Comparison of ENCODE assay signal across 8 cellular contexts in the genomic region with DNA sequence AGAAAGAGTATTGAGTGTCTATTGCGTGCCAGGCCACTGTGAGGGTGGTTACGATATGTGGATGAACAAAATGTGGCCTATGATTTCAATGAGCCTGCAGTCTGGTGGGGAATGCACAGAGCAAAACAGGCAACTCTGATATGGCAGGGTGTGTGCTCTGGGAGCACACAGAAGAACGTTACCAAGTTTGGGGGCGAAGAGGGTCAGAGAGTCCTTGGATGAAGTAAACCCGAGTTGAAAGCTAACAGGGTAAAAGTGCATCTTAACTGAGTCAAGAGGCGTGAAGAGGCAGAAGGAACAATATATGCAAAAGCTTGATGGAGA. TPM values are rescaled to one million over a fixed set of nuclear protein-coding genes. Genes with fewer than 3 reads are reported as not detected.
DNase-seq lines count a peak whose midpoint lies in the region; ATAC-seq and TF ChIP-seq lines count a peak whose summit lies in the region.

No MANE protein-coding gene starts in this region.

- intact Hi-C loops in activated CD8-positive, alpha-beta T cell treated with anti-CD3 and anti-CD28 coated beads for 36 hours (cut with micrococcal nuclease): loop anchor here (2.0 to 10.0 kb wide), 3 partner anchors 47 to 205 kb away; a partner anchor contains a TSS
- intact Hi-C loops in stomach (cut with DNase I; ENCODE audit: low total_unique reads): no loop called here

- WGBS in iPS DF 6.9 (ENCODE audit: insufficient coverage, insufficient read length): no CpG with 5 or more reads among the region's 6 CpGs
- WGBS in stomach, 5 donors: 21 to 42% (median 29%) methylated on average over 6 of the region's 6 CpGs

- H3K27me3 Mint-ChIP-seq in activated CD8-positive, alpha-beta T cell treated with anti-CD3 and anti-CD28 coated beads for 36 hours: no peaks in the 10 kb centered on the region

- TF ChIP-seq POLR2A in stomach (IDR thresholded peaks at IDR 0.05): no peak

- no peak overlapping the region for H3K27ac ChIP-seq in iPS DF 6.9 (ENCODE audit: low read length)
- H3K27ac ChIP-seq in stomach: peak overlapping the region; percentile 85 to 97 (median 95)

- no peak for TF ChIP-seq EP300 in stomach (IDR thresholded peaks at IDR 0.05)

- no peak for TF ChIP-seq CTCF in activated CD8-positive, alpha-beta T cell treated with anti-CD3 and anti-CD28 coated beads for 36 hours (IDR thresholded peaks at IDR 0.05)
- no peak for TF ChIP-seq CTCF in stomach (IDR thresholded peaks at IDR 0.05)

- peaks cover 19% of the 10 kb centered on the region for H3K36me3 Mint-ChIP-seq in activated CD8-positive, alpha-beta T cell treated with anti-CD3 and anti-CD28 coated beads for 36 hours (ENCODE audit: low read depth)

- H3K27ac Mint-ChIP-seq in activated CD8-positive, alpha-beta T cell treated with anti-CD3 and anti-CD28 coated beads for 36 hours: peak overlapping the region; percentile 99

- peak; percentile 0 for ATAC-seq in activated CD8-positive, alpha-beta T cell treated with anti-CD3 and anti-CD28 coated beads for 36 hours

- peaks cover 24% of the 10 kb centered on the region for H3K4me1 Mint-ChIP-seq in activated CD8-positive, alpha-beta T cell treated with anti-CD3 and anti-CD28 coated beads for 36 hours (ENCODE audit: low read depth)

- peak overlapping the region; percentile 88 for H3K4me3 Mint-ChIP-seq in activated CD8-positive, alpha-beta T cell treated with anti-CD3 and anti-CD28 coated beads for 36 hours

- H3K4me3 ChIP-seq in iPS DF 6.9 (ENCODE audit: low read length): peak overlapping the region; percentile 56; the same call in 1 of the 2 replicates
- peak overlapping the region; percentile 52 to 70 (median 60) for H3K4me3 ChIP-seq in stomach

- POLR2A ChIA-PET in activated CD8-positive, alpha-beta T cell treated with anti-CD3 and anti-CD28 coated beads for 36 hours (lab: Charles Lee): interaction anchor here (1.0 to 1.4 kb wide), 4 partner anchors 9 to 103 kb away, joined by 3 to 7 read pairs (median 4); no protein-coding TSS in a partner anchor

- no peaks in the 10 kb centered on the region for H3K9me3 Mint-ChIP-seq in activated CD8-positive, alpha-beta T cell treated with anti-CD3 and anti-CD28 coated beads for 36 hours

- CTCF ChIA-PET in activated CD8-positive, alpha-beta T cell treated with anti-CD3 and anti-CD28 coated beads for 36 hours (lab: Charles Lee): interaction anchor here (0.9 to 1.5 kb wide), 5 partner anchors 9 to 275 kb away, joined by 3 to 8 read pairs (median 4); a partner anchor contains a TSS

- H3K27me3 ChIP-seq in iPS DF 6.9 (ENCODE audit: control insufficient read depth, insufficient read depth, low read length): no peaks in the 10 kb centered on the region
- H3K27me3 ChIP-seq in stomach: no peaks in the 10 kb centered on the region

- H3K4me1 ChIP-seq in iPS DF 6.9 (ENCODE audit: control insufficient read depth, insufficient read depth, low read length): no peaks in the 10 kb centered on the region
- H3K4me1 ChIP-seq in stomach: peaks cover 6 to 20% (median 19%) of the 10 kb centered on the region in 4 donors

- H3K36me3 ChIP-seq in iPS DF 6.9 (ENCODE audit: control insufficient read depth, insufficient read depth, low read length) (no peaks in the 10 kb centered on the region), stomach (peaks cover 2 to 30% (median 20%) of the 10 kb centered on the region in 4 donors)

- H3K9me3 ChIP-seq in iPS DF 6.9 (ENCODE audit: control insufficient read depth, insufficient read depth, low read length): no peaks in the 10 kb centered on the region
- H3K9me3 ChIP-seq in stomach: no peaks in the 10 kb centered on the region

- DNase-seq in DMS79 treated with DMSO at 0.1 percent for 48 hours (lab: John Stamatoyannopoulos, UW): peak; percentile 51
- DNase-seq in DMS79 (lab: John Stamatoyannopoulos, UW): no peak
- DNase-seq in activated CD8-positive, alpha-beta T cell treated with anti-CD3 and anti-CD28 coated beads for 36 hours: no peak
- DNase-seq in iPS DF 6.9 (ENCODE audit: low read depth, low spot score): no peak
- DNase-seq in stomach: no peak
- no peak for DNase-seq in NCI-H2107 (lab: John Stamatoyannopoulos, UW)
- DNase-seq in medulla oblongata (ENCODE audit: extremely low spot score): no peak
- DNase-seq in NCI-H1417 treated with DMSO at 0.1 percent for 48 hours (lab: John Stamatoyannopoulos, UW): no peak

RNA-seq across cellular contexts. Expression of a gene that starts 0.3 kb away (rescaled TPM):
- total RNA-seq in activated CD8-positive, alpha-beta T cell treated with anti-CD3 and anti-CD28 coated beads for 36 hours: 10 to 100 TPM; 38.6 to 39.1 TPM
- total RNA-seq in stomach: 10 to 100 TPM in 1 of 5 donors, 1 to 10 TPM in 3, not detected in 1; 3.9 to 51.9 (median 5.3) TPM
- 10 to 100 TPM; 40.2 to 50.7 (median 40.7) TPM for polyA plus RNA-seq in stomach

RNA-seq across cellular contexts. Expression of a gene that starts 0.6 kb away (rescaled TPM):
- 1 to 10 TPM; 6.9 to 7.1 TPM for total RNA-seq in activated CD8-positive, alpha-beta T cell treated with anti-CD3 and anti-CD28 coated beads for 36 hours
- 1 to 10 TPM in 2 of 5 donors, under 1 TPM in 1, not detected in 2; 0.29 to 4.3 (median 2.2) TPM for total RNA-seq in stomach
- polyA plus RNA-seq in stomach: 1 to 10 TPM in 2 of 3 donors, under 1 TPM in 1; 0.95 to 1.7 (median 1.4) TPM

RNA-seq across cellular contexts. Expression of a gene that starts 8.2 kb away (rescaled TPM):
- 10 to 100 TPM; 32.0 to 36.6 TPM for total RNA-seq in activated CD8-positive, alpha-beta T cell treated with anti-CD3 and anti-CD28 coated beads for 36 hours
- total RNA-seq in stomach: 10 to 100 TPM; 19.7 to 53.7 (median 32.4) TPM
- 10 to 100 TPM; 11.9 to 29.2 (median 13.0) TPM for polyA plus RNA-seq in stomach

RNA-seq across cellular contexts. Expression of a gene that starts 32.0 kb away (rescaled TPM):
- total RNA-seq in activated CD8-positive, alpha-beta T cell treated with anti-CD3 and anti-CD28 coated beads for 36 hours: not detected
- 100 to 1,000 TPM in 2 of 5 donors, 10 to 100 TPM in 3; 28.4 to 207 (median 47.3) TPM for total RNA-seq in stomach
- polyA plus RNA-seq in stomach: 100 to 1,000 TPM in 1 of 3 donors, 10 to 100 TPM in 2; 75.6 to 122 (median 85.7) TPM

RNA-seq across cellular contexts. Expression of a gene that starts 32.9 kb away (rescaled TPM):
- not detected for total RNA-seq in activated CD8-positive, alpha-beta T cell treated with anti-CD3 and anti-CD28 coated beads for 36 hours
- total RNA-seq in stomach: under 1 TPM in 1 of 5 donors, not detected in 4; 0.37 TPM
- polyA plus RNA-seq in stomach: 1 to 10 TPM; 2.0 to 5.1 (median 4.0) TPM
